Comparison of ENCODE assay signal across 9 cellular contexts in genomic region chr6:2767327-2767985, GRCh38. TPM values are rescaled to one million over a fixed set of nuclear protein-coding genes. Genes with fewer than 3 reads are reported as not detected.
DNase-seq lines count a peak whose midpoint lies in the region; ATAC-seq, FAIRE-seq and TF ChIP-seq lines count a peak whose summit lies in the region.
"Had no signal": no experiment of that assay in that cellular context is flagged by ENCODE, and none has a peak within 500 bp of the region (broad histone marks: within the 10 kb centered on the region; RNA-seq: fewer than 3 reads in every experiment).

No MANE protein-coding gene starts in this region.

- peak overlapping the region; percentile 94 for H3K4me3 Mint-ChIP-seq in activated CD4-positive, alpha-beta T cell treated with anti-CD3 and anti-CD28 coated beads, Interleukin-2, amount 10 ng/mL, durations not matched to agents 7 days and 5 days
- peak overlapping the region; percentile 94 for H3K4me3 Mint-ChIP-seq in activated naive CD8-positive, alpha-beta T cell treated with anti-CD3 and anti-CD28 coated beads, Interleukin-2, amount 10 ng/mL, durations not matched to agents 7 days and 5 days

- in situ Hi-C loops in HepG2 (cut with HindIII; ENCODE audit: extremely low pct_ligation_motif_present, low pct_unique_long_range_greater_than_20kb): no loop called here

- TF ChIP-seq EP300 in HepG2 (IDR thresholded peaks at IDR 0.05; ENCODE audit: low read depth in 2 of 2, low read length in 2 of 2) (no peak), HepG2 (CRISPR knock-in tag; IDR thresholded peaks at IDR 0.05; ENCODE audit: borderline replicate concordance) (no peak)

- H4K20me1 ChIP-seq in HepG2 (ENCODE audit: insufficient read depth, low read length): peaks cover 47% of the 10 kb centered on the region

- POLR2A ChIA-PET in activated CD4-positive, alpha-beta T cell treated with anti-CD3 and anti-CD28 coated beads, Interleukin-2, amount 10 ng/mL, durations not matched to agents 7 days and 5 days (lab: Charles Lee): interaction anchor here (0.6 to 0.7 kb wide), 2 partner anchors 51 to 219 kb away, joined by 3 read pairs; no protein-coding TSS in a partner anchor
- POLR2A ChIA-PET in activated naive CD8-positive, alpha-beta T cell treated with anti-CD3 and anti-CD28 coated beads, Interleukin-2, amount 10 ng/mL, durations not matched to agents 7 days and 5 days (lab: Charles Lee): interaction anchor here (2.6 to 5.1 kb wide), 2 partner anchors 74 to 301 kb away, joined by 9 to 27 read pairs; partner anchors contain the start of genes RIPK1 and SERPINB1
- POLR2A ChIA-PET in HepG2 (lab: Yijun Ruan, JAX): interaction anchor here (1.2 to 2.3 kb wide), 4 partner anchors 16 to 296 kb away, joined by 3 to 7 read pairs (median 4); partner anchors contain the start of gene SERPINB1

- TF ChIP-seq CTCF in HepG2 (CRISPR knock-in tag; IDR thresholded peaks at IDR 0.05) (no peak), tibial artery (IDR thresholded peaks at IDR 0.05) (no peak)

- H3K27me3 ChIP-seq in HepG2 (ENCODE audit: control insufficient read depth in 1 of 2, insufficient read depth in 2 of 2, low read length in 2 of 2) (no peaks in the 10 kb centered on the region; a peak in 2 of 5 replicates), tibial artery (no peaks in the 10 kb centered on the region)

- H3K36me3 ChIP-seq in HepG2 (replicated peaks in 1 of 2; ENCODE audit: control insufficient read depth in 1 of 2, insufficient read depth in 2 of 2, low read length in 2 of 2): peaks cover 3 to 32% of the 10 kb centered on the region in 2 experiments
- H3K36me3 ChIP-seq in tibial artery: peaks cover 0 to 15% (median 7%) of the 10 kb centered on the region in 3 donors

- H3K79me2 ChIP-seq in HepG2 (ENCODE audit: insufficient read depth, low read length): peaks cover 67% of the 10 kb centered on the region

- BruUV-seq in HepG2 (replicated peaks; lab: Mats Ljungman, UMichigan): TSS peak; percentile 43

- no peak for ATAC-seq in activated naive CD8-positive, alpha-beta T cell treated with anti-CD3 and anti-CD28 coated beads, Interleukin-2, amount 10 ng/mL, durations not matched to agents 7 days and 5 days (ENCODE audit: low read depth)
- ATAC-seq in HepG2 (no peak), GM18858 (IDR thresholded peaks at IDR 0.05; ENCODE audit: unreplicated experiment) (no peak)

- H3K4me2 ChIP-seq in HepG2 (ENCODE audit: low read depth, low read length): peak overlapping the region; percentile 95

- intact Hi-C loops in HepG2 (cut with micrococcal nuclease; ENCODE audit: unreplicated experiment): no loop called here
- intact Hi-C loops in tibial artery (cut with DNase I; ENCODE audit: low total_unique reads): no loop called here

- peaks cover 42% of the 10 kb centered on the region for H3K36me3 Mint-ChIP-seq in activated CD4-positive, alpha-beta T cell treated with anti-CD3 and anti-CD28 coated beads, Interleukin-2, amount 10 ng/mL, durations not matched to agents 7 days and 5 days (ENCODE audit: low read depth)
- H3K36me3 Mint-ChIP-seq in activated naive CD8-positive, alpha-beta T cell treated with anti-CD3 and anti-CD28 coated beads, Interleukin-2, amount 10 ng/mL, durations not matched to agents 7 days and 5 days: peaks cover 15% of the 10 kb centered on the region

- H2AFZ ChIP-seq in HepG2 (ENCODE audit: low read length): no peak overlapping the region

- H3K4me1 Mint-ChIP-seq in activated CD4-positive, alpha-beta T cell treated with anti-CD3 and anti-CD28 coated beads, Interleukin-2, amount 10 ng/mL, durations not matched to agents 7 days and 5 days: peaks cover 54% of the 10 kb centered on the region
- H3K4me1 Mint-ChIP-seq in activated naive CD8-positive, alpha-beta T cell treated with anti-CD3 and anti-CD28 coated beads, Interleukin-2, amount 10 ng/mL, durations not matched to agents 7 days and 5 days: peaks cover 46% of the 10 kb centered on the region

- H3K9me3 Mint-ChIP-seq in activated CD4-positive, alpha-beta T cell treated with anti-CD3 and anti-CD28 coated beads, Interleukin-2, amount 10 ng/mL, durations not matched to agents 7 days and 5 days: no peaks in the 10 kb centered on the region
- peaks cover 2% of the 10 kb centered on the region for H3K9me3 Mint-ChIP-seq in activated naive CD8-positive, alpha-beta T cell treated with anti-CD3 and anti-CD28 coated beads, Interleukin-2, amount 10 ng/mL, durations not matched to agents 7 days and 5 days

- H3K4me3 ChIP-seq in HepG2 (replicated peaks in 1 of 3; ENCODE audit: insufficient read depth in 1 of 3, low read depth in 2 of 3, low read length in 3 of 3) (peak overlapping the region; percentile 77 to 95 (median 85)), tibial artery (peak overlapping the region; percentile 81 to 91)

- DNase-seq in activated CD4-positive, alpha-beta T cell treated with anti-CD3 and anti-CD28 coated beads, Interleukin-2, amount 10 ng/mL, durations not matched to agents 7 days and 5 days: no peak
- no peak for DNase-seq in activated CD4-positive, alpha-beta T cell treated with anti-CD3 and anti-CD28 coated beads, Interleukin-2, amount 50 U/mL, for 1 hour
- DNase-seq in activated naive CD8-positive, alpha-beta T cell treated with anti-CD3 and anti-CD28 coated beads, Interleukin-2, amount 10 ng/mL, durations not matched to agents 7 days and 5 days: no peak
- no peak for DNase-seq in HepG2 (ENCODE audit: low spot score)
- no peak for DNase-seq in tibial artery
- no peak for DNase-seq in H4 (ENCODE audit: low spot score)
- no peak for DNase-seq in NCI-H2081 (lab: John Stamatoyannopoulos, UW)

- peaks cover 63% of the 10 kb centered on the region for H3K4me1 ChIP-seq in HepG2 (ENCODE audit: insufficient read depth, low read length)
- peaks cover 0 to 56% (median 34%) of the 10 kb centered on the region in 4 donors for H3K4me1 ChIP-seq in tibial artery

- FAIRE-seq in HepG2 (lab: Jason Lieb, UNC): no peak
- FAIRE-seq: colon had no signal

- H3K27me3 Mint-ChIP-seq in activated CD4-positive, alpha-beta T cell treated with anti-CD3 and anti-CD28 coated beads, Interleukin-2, amount 10 ng/mL, durations not matched to agents 7 days and 5 days: no peaks in the 10 kb centered on the region
- H3K27me3 Mint-ChIP-seq in activated naive CD8-positive, alpha-beta T cell treated with anti-CD3 and anti-CD28 coated beads, Interleukin-2, amount 10 ng/mL, durations not matched to agents 7 days and 5 days: no peaks in the 10 kb centered on the region

- TF ChIP-seq RAD21 in HepG2 (CRISPR knock-in tag; IDR thresholded peaks at IDR 0.05): no peak

- CTCF ChIA-PET in activated CD4-positive, alpha-beta T cell treated with anti-CD3 and anti-CD28 coated beads, Interleukin-2, amount 10 ng/mL, durations not matched to agents 7 days and 5 days (lab: Charles Lee): interaction anchor here (0.6 to 3.0 kb wide), 6 partner anchors 10 to 1072 kb away, joined by 3 to 12 read pairs (median 4); no protein-coding TSS in a partner anchor
- CTCF ChIA-PET in HepG2 (lab: Yijun Ruan, JAX; ENCODE audit: low intra/inter-chr PET ratio, low total read pairs): no interaction called here

- peak overlapping the region; percentile 91 for H3K9ac ChIP-seq in HepG2 (ENCODE audit: insufficient read depth, low read depth, low read length)

- 26% methylated on average over 7 of the region's 7 CpGs for WGBS in HepG2 (ENCODE audit: low lambda C conversion rate)

- H3K9me3 ChIP-seq in HepG2 (ENCODE audit: low read length) (no peaks in the 10 kb centered on the region), tibial artery (no peaks in the 10 kb centered on the region)

- no peak for TF ChIP-seq POLR2A in HepG2 (IDR thresholded peaks at IDR 0.05; ENCODE audit: insufficient read depth in 1 of 2, low read depth in 2 of 2, low read length in 2 of 2)

- H3K27ac Mint-ChIP-seq in activated CD4-positive, alpha-beta T cell treated with anti-CD3 and anti-CD28 coated beads, Interleukin-2, amount 10 ng/mL, durations not matched to agents 7 days and 5 days: peak overlapping the region; percentile 32
- peak overlapping the region; percentile 24 for H3K27ac Mint-ChIP-seq in activated naive CD8-positive, alpha-beta T cell treated with anti-CD3 and anti-CD28 coated beads, Interleukin-2, amount 10 ng/mL, durations not matched to agents 7 days and 5 days

- H3K27ac ChIP-seq in HepG2 (ENCODE audit: extremely low read length, insufficient read depth, low read length): peak overlapping the region; percentile 89
- H3K27ac ChIP-seq in tibial artery: peak overlapping the region; percentile 93 to 95

RNA-seq across cellular contexts. Expression of gene WRNIP1, which starts 2.3 kb away (rescaled TPM):
- 10 to 100 TPM; 48.0 to 50.5 TPM for total RNA-seq in activated CD4-positive, alpha-beta T cell treated with anti-CD3 and anti-CD28 coated beads, Interleukin-2, amount 10 ng/mL, durations not matched to agents 7 days and 5 days
- 10 to 100 TPM; 45.4 to 46.7 TPM for total RNA-seq in activated naive CD8-positive, alpha-beta T cell treated with anti-CD3 and anti-CD28 coated beads, Interleukin-2, amount 10 ng/mL, durations not matched to agents 7 days and 5 days
- total RNA-seq in HepG2 (2016; rRNA removed; fragmentation: Illumina TruSeq; extraction: Trizol): 88.9 and 90.3 TPM in 2 replicates
- 14.5 and 15.0 TPM in 2 replicates for total RNA-seq in HepG2 (2016; cell fraction: cytosol; rRNA removed; fragmentation: Illumina TruSeq; extraction: Trizol; ENCODE audit: low read depth)
- 82.7 and 90.1 TPM in 2 replicates for total RNA-seq in HepG2 (2016; cell fraction: insoluble cytoplasmic fraction; rRNA removed; fragmentation: Illumina TruSeq; extraction: Trizol)
- total RNA-seq in HepG2 (2016; cell fraction: membrane; rRNA removed; fragmentation: Illumina TruSeq; extraction: Trizol): 49.2 and 50.7 TPM in 2 replicates
- total RNA-seq in HepG2 (2016; cell fraction: nucleus; rRNA removed; fragmentation: Illumina TruSeq; extraction: Trizol): 48.4 and 54.7 TPM in 2 replicates
- 73.4 and 77.7 TPM in 2 replicates for polyA plus RNA-seq in HepG2 (2011; rRNA removed)
- polyA plus RNA-seq in HepG2 (2011; cell fraction: cytosol; rRNA removed): 83.3 and 106 TPM in 2 replicates
- 69.3 and 70.9 TPM in 2 replicates for polyA plus RNA-seq in HepG2 (2011; cell fraction: nucleus; rRNA removed)
- polyA plus RNA-seq in HepG2 (2012): 57.7 and 65.4 TPM in 2 replicates
- 15.1 and 16.9 TPM in 2 replicates for polyA plus RNA-seq in HepG2 (2016; cell fraction: cytosol; fragmentation: Illumina TruSeq; extraction: Trizol; ENCODE audit: low read depth)
- polyA plus RNA-seq in HepG2 (2016; cell fraction: insoluble cytoplasmic fraction; fragmentation: Illumina TruSeq; extraction: Trizol; ENCODE audit: low read depth): 96.1 and 98.5 TPM in 2 replicates
- polyA plus RNA-seq in HepG2 (2016; cell fraction: membrane; fragmentation: Illumina TruSeq; extraction: Trizol; ENCODE audit: low read depth): 36.1 and 39.8 TPM in 2 replicates
- 90.6 and 97.4 TPM in 2 replicates for polyA plus RNA-seq in HepG2 (2016; cell fraction: nucleus; fragmentation: Illumina TruSeq; extraction: Trizol; ENCODE audit: insufficient read depth, low read depth)
- polyA minus RNA-seq in HepG2 (2011; rRNA and poly(A)+ RNA removed; ENCODE audit: low replicate concordance): 73.1 and 84.7 TPM in 2 replicates
- polyA minus RNA-seq in HepG2 (2011; cell fraction: cytosol; rRNA and poly(A)+ RNA removed): 32.4 and 32.5 TPM in 2 replicates
- 39.9 and 43.4 TPM in 2 replicates for polyA minus RNA-seq in HepG2 (2011; cell fraction: nucleus; rRNA and poly(A)+ RNA removed)
- 63.4 and 69.0 TPM in 2 replicates for total RNA-seq in H4 (2014; rRNA removed; shearing (Covaris generic))

RNA-seq across cellular contexts. Expression of gene MYLK4, which starts 16.7 kb away (rescaled TPM):
- under 1 TPM; 0.62 to 0.69 TPM for total RNA-seq in activated CD4-positive, alpha-beta T cell treated with anti-CD3 and anti-CD28 coated beads, Interleukin-2, amount 10 ng/mL, durations not matched to agents 7 days and 5 days
- total RNA-seq in activated naive CD8-positive, alpha-beta T cell treated with anti-CD3 and anti-CD28 coated beads, Interleukin-2, amount 10 ng/mL, durations not matched to agents 7 days and 5 days: under 1 TPM; 0.33 to 0.62 TPM
- 0.15 and 0.29 TPM in 2 replicates for total RNA-seq in HepG2 (2016; rRNA removed; fragmentation: Illumina TruSeq; extraction: Trizol)
- total RNA-seq in HepG2 (2016; cell fraction: cytosol; rRNA removed; fragmentation: Illumina TruSeq; extraction: Trizol; ENCODE audit: low read depth): 0.09 and 0.10 TPM in 2 replicates
- total RNA-seq in HepG2 (2016; cell fraction: insoluble cytoplasmic fraction; rRNA removed; fragmentation: Illumina TruSeq; extraction: Trizol): 0.16 and 0.32 TPM in 2 replicates
- 0.03 and 0.10 TPM in 2 replicates for total RNA-seq in HepG2 (2016; cell fraction: membrane; rRNA removed; fragmentation: Illumina TruSeq; extraction: Trizol)
- total RNA-seq in HepG2 (2016; cell fraction: nucleus; rRNA removed; fragmentation: Illumina TruSeq; extraction: Trizol): 0.31 and 0.34 TPM in 2 replicates
- 0.26 and 0.46 TPM in 2 replicates for polyA plus RNA-seq in HepG2 (2011; rRNA removed)
- 0.07 and 0.17 TPM in 2 replicates for polyA plus RNA-seq in HepG2 (2011; cell fraction: cytosol; rRNA removed)
- 1.3 and 2.2 TPM in 2 replicates for polyA plus RNA-seq in HepG2 (2011; cell fraction: nucleus; rRNA removed)
- 0.49 and 0.50 TPM in 2 replicates for polyA plus RNA-seq in HepG2 (2012)
- polyA plus RNA-seq in HepG2 (2016; cell fraction: cytosol; fragmentation: Illumina TruSeq; extraction: Trizol; ENCODE audit: low read depth): 0.02 TPM in 1 of 2 replicates, not detected in the other
- polyA plus RNA-seq in HepG2 (2016; cell fraction: insoluble cytoplasmic fraction; fragmentation: Illumina TruSeq; extraction: Trizol; ENCODE audit: low read depth): 0.11 and 0.14 TPM in 2 replicates
- polyA plus RNA-seq in HepG2 (2016; cell fraction: membrane; fragmentation: Illumina TruSeq; extraction: Trizol; ENCODE audit: low read depth): 0.06 and 0.08 TPM in 2 replicates
- polyA plus RNA-seq in HepG2 (2016; cell fraction: nucleus; fragmentation: Illumina TruSeq; extraction: Trizol; ENCODE audit: insufficient read depth, low read depth): 0.44 and 0.70 TPM in 2 replicates
- polyA minus RNA-seq in HepG2 (2011; rRNA and poly(A)+ RNA removed; ENCODE audit: low replicate concordance): 0.10 and 0.33 TPM in 2 replicates
- polyA minus RNA-seq in HepG2 (2011; cell fraction: cytosol; rRNA and poly(A)+ RNA removed): 0.09 TPM in 1 of 2 replicates, not detected in the other
- 0.64 and 0.87 TPM in 2 replicates for polyA minus RNA-seq in HepG2 (2011; cell fraction: nucleus; rRNA and poly(A)+ RNA removed)
- 0.10 and 0.48 TPM in 2 replicates for total RNA-seq in H4 (2014; rRNA removed; shearing (Covaris generic))
